In the genomic region with DNA sequence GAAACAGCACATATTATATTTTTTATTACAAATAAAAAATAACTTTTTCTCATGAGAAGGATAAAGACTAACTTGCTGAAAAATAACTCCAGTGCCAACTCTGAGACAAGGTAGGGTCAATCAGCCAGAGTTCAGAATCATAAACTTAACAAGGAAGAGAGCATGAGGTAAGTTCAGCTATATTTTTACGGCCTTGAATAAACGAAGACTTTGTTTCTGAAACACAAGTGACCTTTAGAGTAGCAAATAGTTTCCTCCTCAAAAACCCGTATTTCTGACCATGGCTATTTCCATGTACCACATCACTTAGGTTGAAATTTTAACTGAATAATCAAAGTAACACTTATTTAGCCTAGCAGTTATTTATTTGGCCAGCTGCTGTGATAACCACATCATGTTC, we compare ENCODE assay signal across 19 cellular contexts. TPM values are rescaled to one million over a fixed set of nuclear protein-coding genes. Genes with fewer than 3 reads are reported as not detected.
DNase-seq lines count a peak whose midpoint lies in the region; ATAC-seq, FAIRE-seq and TF ChIP-seq lines count a peak whose summit lies in the region.
"Had no signal": no experiment of that assay in that cellular context is flagged by ENCODE, and none has a peak within 500 bp of the region (broad histone marks: within the 10 kb centered on the region; RNA-seq: fewer than 3 reads in every experiment).

No MANE protein-coding gene starts in this region.

- TF ChIP-seq CTCF in transverse colon (IDR thresholded peaks at IDR 0.05) = no peak

- no peak for TF ChIP-seq EP300 in transverse colon (IDR thresholded peaks at IDR 0.05; ENCODE audit: low read depth)

- peak overlapping the region; percentile 56 to 70 (median 60) for H3K27ac ChIP-seq in transverse colon
- H3K27ac ChIP-seq: KMS-11 had no signal

- intact Hi-C loops in transverse colon (cut with DNase I; ENCODE audit: low total_unique reads) = no loop called here

- H3K27me3 ChIP-seq in transverse colon = no peaks in the 10 kb centered on the region
- H3K27me3 ChIP-seq: BE2C had no signal

- peaks cover 0 to 5% of the 10 kb centered on the region in 2 donors for H3K9me3 ChIP-seq in transverse colon
- H3K9me3 ChIP-seq: BE2C had no signal

- no peak overlapping the region for H3K4me3 ChIP-seq in transverse colon

- WGBS in transverse colon (ENCODE audit: low coverage in 1 of 2), 2 donors = 34 to 42% methylated on average over 3 of the region's 3 CpGs

- TF ChIP-seq POLR2A in transverse colon (IDR thresholded peaks at IDR 0.05) = no peak

- no peaks in the 10 kb centered on the region for H3K36me3 ChIP-seq in transverse colon
- H3K36me3 ChIP-seq: BE2C had no signal

- DNase-seq in HT-29 (ENCODE audit: low spot score) (peak; percentile 5), foreskin melanocyte (peak; percentile 32), transverse colon (no peak), GM19240 (ENCODE audit: insufficient read length, low spot score) (no peak), DMS79 treated with DMSO at 0.1 percent for 48 hours (lab: John Stamatoyannopoulos, UW) (no peak), SHP77 treated with DMSO at 0.1 percent for 48 hours (lab: John Stamatoyannopoulos, UW) (no peak)
- no peak for DNase-seq in stimulated activated naive CD8-positive, alpha-beta T cell treated with anti-CD3 and anti-CD28 coated beads, Interleukin-15, Interleukin-2, amounts not matched to agents 100 U/mL and 50 U/mL, for 24 hours
- DNase-seq: ACHN; BE2C; C1 segment of cervical spinal cord; Caco-2; CD4-positive, CD25-positive, alpha-beta regulatory T cell; CD8-positive, alpha-beta memory T cell; GDM1; H9 had no signal

- H3K4me1 ChIP-seq in transverse colon = peaks cover 0 to 22% (median 8%) of the 10 kb centered on the region in 4 donors
- H3K4me1 ChIP-seq: BE2C, Caco-2 had no signal

- ATAC-seq in stimulated activated naive CD8-positive, alpha-beta T cell treated with anti-CD3 and anti-CD28 coated beads, Interleukin-15, Interleukin-2, amounts not matched to agents 100 U/mL and 50 U/mL, for 24 hours = no peak

- peak; percentile 33 for FAIRE-seq in colon (lab: Jason Lieb, UNC)
- FAIRE-seq: D721Med, H1 had no signal

- in situ Hi-C loops in transverse colon (cut with MboI; ENCODE audit: low pct_ligation_motif_present in 1 of 4, low pct_unique_long_range_greater_than_20kb in 1 of 4, low sequenced_read_pairs in 3 of 4) = no loop called here

RNA-seq across cellular contexts. Expression of a gene that starts 45.5 kb away (rescaled TPM):
- total RNA-seq in HT-29 (2014; rRNA removed; shearing (Covaris generic)) = 7.8 and 8.1 TPM in 2 replicates
- 1 to 10 TPM; 3.8 to 7.9 (median 6.9) TPM for total RNA-seq in transverse colon

Comparison
In these comparisons a context has a peak if more than half of its experiments do, and no peak if none do; other contexts are left out.
1. DNase-seq: peak in HT-29 (single experiment) and foreskin melanocyte (single experiment); none in transverse colon (single experiment), GM19240 (single experiment), stimulated activated naive CD8-positive, alpha-beta T cell treated with anti-CD3 and anti-CD28 coated beads, Interleukin-15, Interleukin-2, amounts not matched to agents 100 U/mL and 50 U/mL, for 24 hours (single experiment), DMS79 treated with DMSO at 0.1 percent for 48 hours (single experiment) and SHP77 treated with DMSO at 0.1 percent for 48 hours (single experiment).